ENCODE assay signal across 10 cellular contexts in genomic region chr20:1005452-1006027, GRCh38. TPM values are rescaled to one million over a fixed set of nuclear protein-coding genes. Genes with fewer than 3 reads are reported as not detected.
DNase-seq lines count a peak whose midpoint lies in the region; ATAC-seq, FAIRE-seq and TF ChIP-seq lines count a peak whose summit lies in the region.
"Had no signal": no experiment of that assay in that cellular context is flagged by ENCODE, and none has a peak within 500 bp of the region (broad histone marks: within the 10 kb centered on the region; RNA-seq: fewer than 3 reads in every experiment).

No MANE protein-coding gene starts in this region.

- no peak overlapping the region for H3K27ac Mint-ChIP-seq in T-helper 17 cell
- H3K27ac Mint-ChIP-seq in glutamatergic neuron (ENCODE audit: unreplicated experiment): no peak overlapping the region
- H3K27ac Mint-ChIP-seq: activated naive CD4-positive, alpha-beta T cell treated with anti-CD3 and anti-CD28 coated beads, Interleukin-2, amount 50 U/mL, for 24 hours had no signal

- H3K27ac ChIP-seq in A549 (no peak overlapping the region), esophagus squamous epithelium (no peak overlapping the region)

- TF ChIP-seq POLR2A in A549 (IDR thresholded peaks at IDR 0.05; ENCODE audit: low read length) (no peak), esophagus squamous epithelium (IDR thresholded peaks at IDR 0.05) (no peak)

- H3K4me3 ChIP-seq in A549 (no peak overlapping the region), esophagus squamous epithelium (no peak overlapping the region)

- TF ChIP-seq CTCF in A549 (IDR thresholded peaks at IDR 0.05) (no peak), GM13977 (IDR thresholded peaks at IDR 0.05; ENCODE audit: extremely low read depth, insufficient read depth, missing control alignments) (no peak), glutamatergic neuron (IDR thresholded peaks at IDR 0.05; ENCODE audit: partially characterized antibody, unreplicated experiment) (no peak), esophagus squamous epithelium (IDR thresholded peaks at IDR 0.05) (no peak)

- H3K36me3 ChIP-seq in esophagus squamous epithelium: no peaks in the 10 kb centered on the region

- H3K4me3 Mint-ChIP-seq in T-helper 17 cell (no peak overlapping the region), glutamatergic neuron (ENCODE audit: unreplicated experiment) (no peak overlapping the region)
- H3K4me3 Mint-ChIP-seq: activated naive CD4-positive, alpha-beta T cell treated with anti-CD3 and anti-CD28 coated beads, Interleukin-2, amount 50 U/mL, for 24 hours had no signal

- TF ChIP-seq EP300 in A549 (IDR thresholded peaks at IDR 0.05): no peak
- TF ChIP-seq EP300 in Ishikawa (IDR thresholded peaks at IDR 0.05; ENCODE audit: borderline replicate concordance): no peak

- intact Hi-C loops in esophagus squamous epithelium (cut with DNase I): no loop called here

- H3K27me3 ChIP-seq in esophagus squamous epithelium: peaks cover 0 to 53% (median 3%) of the 10 kb centered on the region in 4 donors

- H3K4me2 ChIP-seq in A549: peak overlapping the region; percentile 27; the same call in 1 of the 3 replicates

- WGBS in A549 (ENCODE audit: missing lambda C conversion rate): 37% methylated on average over 5 of the region's 5 CpGs
- WGBS in esophagus squamous epithelium, 2 donors: 0 to 80% methylated on average over 2 to 3 of the region's 5 CpGs

- peak; percentile 59 to 66 for DNase-seq in A549 (ENCODE audit: low read depth in 1 of 2, low spot score in 1 of 2)
- peak; percentile 68 for DNase-seq in GM13977 (ENCODE audit: low spot score)
- no peak for DNase-seq in T-helper 17 cell
- peak; percentile 43 for DNase-seq in glutamatergic neuron
- DNase-seq in esophagus squamous epithelium (lab: John Stamatoyannopoulos, UW): no peak

- H3K27me3 Mint-ChIP-seq in T-helper 17 cell (peaks cover 77% of the 10 kb centered on the region), glutamatergic neuron (ENCODE audit: unreplicated experiment) (peaks cover 14% of the 10 kb centered on the region)

- in situ Hi-C loops in GM13977 (cut with MboI; ENCODE audit: low pct_unique_long_range_greater_than_20kb, low sequenced_read_pairs, unreplicated experiment): no loop called here

- H3K9me3 ChIP-seq in A549 (peaks cover 8% of the 10 kb centered on the region; the same call in 2 of the 3 replicates), T-helper 17 cell (ENCODE audit: control insufficient read depth, low read length, poor library complexity, severe bottlenecking) (no peaks in the 10 kb centered on the region), esophagus squamous epithelium (no peaks in the 10 kb centered on the region)

- POLR2A ChIA-PET in A549 (lab: Yijun Ruan, JAX): no interaction called here

- H3K36me3 Mint-ChIP-seq in T-helper 17 cell (ENCODE audit: low read depth) (peaks cover 12% of the 10 kb centered on the region), glutamatergic neuron (ENCODE audit: unreplicated experiment) (no peaks in the 10 kb centered on the region)
- H3K36me3 Mint-ChIP-seq: activated naive CD4-positive, alpha-beta T cell treated with anti-CD3 and anti-CD28 coated beads, Interleukin-2, amount 50 U/mL, for 24 hours had no signal

- ATAC-seq in A549 (peak; percentile 92 to 97), T-helper 17 cell (peak; percentile 78), HG03571 (IDR thresholded peaks at IDR 0.05; ENCODE audit: unreplicated experiment) (no peak), GM18873 (IDR thresholded peaks at IDR 0.05; ENCODE audit: low FRiP score, unreplicated experiment) (no peak)

- FAIRE-seq in A549 (lab: Jason Lieb, UNC): peak; percentile 90

- H3K4me1 Mint-ChIP-seq in T-helper 17 cell (peaks cover 10% of the 10 kb centered on the region), glutamatergic neuron (ENCODE audit: low read depth, unreplicated experiment) (peaks cover 5% of the 10 kb centered on the region)

- CTCF ChIA-PET in A549 (lab: Yijun Ruan, JAX): interaction anchor here (1.2 kb wide), 1 partner anchor 190 kb away, joined by 4 read pairs; no protein-coding TSS in a partner anchor

- H3K4me1 ChIP-seq in A549: no peaks in the 10 kb centered on the region; the same call in 2 of the 3 replicates
- H3K4me1 ChIP-seq in esophagus squamous epithelium: peaks cover 0 to 15% (median 0%) of the 10 kb centered on the region in 3 donors

- TF ChIP-seq RAD21 in A549 (conservative IDR thresholded peaks at IDR 0.05 in 1 of 2, IDR thresholded peaks at IDR 0.05 in 1 of 2): no peak
- no peak for TF ChIP-seq RAD21 in Ishikawa (IDR thresholded peaks at IDR 0.05; ENCODE audit: low read depth)

- H3K9me3 Mint-ChIP-seq in glutamatergic neuron (ENCODE audit: unreplicated experiment): no peaks in the 10 kb centered on the region
- H3K9me3 Mint-ChIP-seq: activated naive CD4-positive, alpha-beta T cell treated with anti-CD3 and anti-CD28 coated beads, Interleukin-2, amount 50 U/mL, for 24 hours had no signal

TF ChIP-seq in A549, 52 proteins besides CTCF, POLR2A, EP300 and RAD21:
- TF ChIP-seq USF2 (IDR thresholded peaks at IDR 0.05) (0 out of 2 replicates have a peak, but pooled peaks have one; percentile 3), NR3C1 (IDR thresholded peaks at IDR 0.05) (no peak)

TF ChIP-seq in Ishikawa, 13 proteins besides CTCF, POLR2A, EP300 and RAD21:
- TF ChIP-seq USF1 (IDR thresholded peaks at IDR 0.05): 0 out of 2 replicates have a peak, but pooled peaks have one; percentile 5
- TF ChIP-seq EGR1 (IDR thresholded peaks at IDR 0.05): no peak

RNA-seq across cellular contexts. Expression of gene RSPO4, which starts 3.4 kb away (rescaled TPM):
- polyA plus RNA-seq in A549 (2011; rRNA removed) (not detected in 2 replicates), A549 (2017; fragmentation: RNase III; extraction: RNeasy Plus Mini Kit Qiagen cat#74134 plus additional on column Dnase treatment) (not detected in 3 replicates)
- polyA plus RNA-seq in A549 (2012; cell fraction: cytosol; rRNA removed): not detected in 2 replicates
- polyA plus RNA-seq in A549 (2012; cell fraction: nucleus; rRNA removed): 0.02 TPM in 1 of 2 replicates, not detected in the other
- polyA minus RNA-seq in A549 (2011; rRNA and poly(A)+ RNA removed): not detected in 2 replicates
- total RNA-seq in T-helper 17 cell (not detected), glutamatergic neuron (ENCODE audit: unreplicated experiment) (0.86 TPM), esophagus squamous epithelium (under 1 TPM in 3 of 4 donors, not detected in 1; 0.18 to 0.23 (median 0.19) TPM)
- total RNA-seq: pulmonary artery endothelial cell had no signal

Comparison
In these comparisons a context has a peak if more than half of its experiments do, and no peak if none do; other contexts are left out.
1. ATAC-seq: peak in A549 (2 of 2) and T-helper 17 cell (single experiment); none in HG03571 (single experiment) and GM18873 (single experiment).
2. DNase-seq: peak in A549 (2 of 2), GM13977 (single experiment) and glutamatergic neuron (single experiment); none in T-helper 17 cell (0 of 3) and esophagus squamous epithelium (single experiment).